ENCODE assay signal across 1 cellular context in the genomic region with DNA sequence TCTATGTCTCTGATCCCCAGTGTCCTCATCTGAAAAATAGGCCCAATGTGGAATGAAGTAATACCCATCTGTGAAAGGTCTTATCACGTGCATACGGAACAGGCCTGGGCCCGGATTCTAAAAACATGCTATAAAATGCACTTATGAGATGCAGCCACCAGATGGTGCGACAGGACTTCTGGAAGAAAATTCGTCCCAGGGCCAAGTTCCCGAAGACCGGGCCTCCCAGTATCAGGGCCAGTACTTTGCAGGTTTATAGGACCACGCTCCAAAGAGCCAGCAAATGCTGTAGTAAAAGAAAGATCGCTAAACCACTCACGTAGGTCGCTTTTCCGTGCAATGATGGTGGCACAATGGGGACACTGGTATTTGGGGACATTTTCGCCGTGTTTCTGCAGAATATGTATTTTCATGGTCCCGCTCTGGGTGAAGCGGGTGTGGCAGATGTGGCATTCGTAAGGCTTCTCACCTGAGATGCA.
TF ChIP-seq lines count a peak whose summit lies in the region.

No MANE protein-coding gene starts in this region.

TF ChIP-seq in HepG2, 621 proteins besides CTCF, POLR2A, EP300 and RAD21 (continues in another document):
- TF ChIP-seq, protein P1, sequence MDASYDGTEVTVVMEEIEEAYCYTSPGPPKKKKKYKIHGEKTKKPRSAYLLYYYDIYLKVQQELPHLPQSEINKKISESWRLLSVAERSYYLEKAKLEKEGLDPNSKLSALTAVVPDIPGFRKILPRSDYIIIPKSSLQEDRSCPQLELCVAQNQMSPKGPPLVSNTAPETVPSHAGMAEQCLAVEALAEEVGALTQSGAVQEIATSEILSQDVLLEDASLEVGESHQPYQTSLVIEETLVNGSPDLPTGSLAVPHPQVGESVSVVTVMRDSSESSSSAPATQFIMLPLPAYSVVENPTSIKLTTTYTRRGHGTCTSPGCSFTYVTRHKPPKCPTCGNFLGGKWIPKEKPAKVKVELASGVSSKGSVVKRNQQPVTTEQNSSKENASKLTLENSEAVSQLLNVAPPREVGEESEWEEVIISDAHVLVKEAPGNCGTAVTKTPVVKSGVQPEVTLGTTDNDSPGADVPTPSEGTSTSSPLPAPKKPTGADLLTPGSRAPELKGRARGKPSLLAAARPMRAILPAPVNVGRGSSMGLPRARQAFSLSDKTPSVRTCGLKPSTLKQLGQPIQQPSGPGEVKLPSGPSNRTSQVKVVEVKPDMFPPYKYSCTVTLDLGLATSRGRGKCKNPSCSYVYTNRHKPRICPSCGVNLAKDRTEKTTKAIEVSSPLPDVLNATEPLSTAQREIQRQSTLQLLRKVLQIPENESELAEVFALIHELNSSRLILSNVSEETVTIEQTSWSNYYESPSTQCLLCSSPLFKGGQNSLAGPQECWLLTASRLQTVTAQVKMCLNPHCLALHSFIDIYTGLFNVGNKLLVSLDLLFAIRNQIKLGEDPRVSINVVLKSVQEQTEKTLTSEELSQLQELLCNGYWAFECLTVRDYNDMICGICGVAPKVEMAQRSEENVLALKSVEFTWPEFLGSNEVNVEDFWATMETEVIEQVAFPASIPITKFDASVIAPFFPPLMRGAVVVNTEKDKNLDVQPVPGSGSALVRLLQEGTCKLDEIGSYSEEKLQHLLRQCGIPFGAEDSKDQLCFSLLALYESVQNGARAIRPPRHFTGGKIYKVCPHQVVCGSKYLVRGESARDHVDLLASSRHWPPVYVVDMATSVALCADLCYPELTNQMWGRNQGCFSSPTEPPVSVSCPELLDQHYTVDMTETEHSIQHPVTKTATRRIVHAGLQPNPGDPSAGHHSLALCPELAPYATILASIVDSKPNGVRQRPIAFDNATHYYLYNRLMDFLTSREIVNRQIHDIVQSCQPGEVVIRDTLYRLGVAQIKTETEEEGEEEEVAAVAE (CRISPR knock-in tag; IDR thresholded peaks at IDR 0.05; ENCODE audit: borderline replicate concordance) = 0 out of 2 replicates have a peak, but pooled peaks have one; percentile 50
- TF ChIP-seq, protein P2, sequence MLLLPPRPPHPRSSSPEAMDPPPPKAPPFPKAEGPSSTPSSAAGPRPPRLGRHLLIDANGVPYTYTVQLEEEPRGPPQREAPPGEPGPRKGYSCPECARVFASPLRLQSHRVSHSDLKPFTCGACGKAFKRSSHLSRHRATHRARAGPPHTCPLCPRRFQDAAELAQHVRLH (CRISPR knock-in tag; IDR thresholded peaks at IDR 0.05; ENCODE audit: borderline replicate concordance, low read depth) = 0 out of 2 replicates have a peak, but pooled peaks have one; percentile 27
- TF ChIP-seq, protein P3, sequence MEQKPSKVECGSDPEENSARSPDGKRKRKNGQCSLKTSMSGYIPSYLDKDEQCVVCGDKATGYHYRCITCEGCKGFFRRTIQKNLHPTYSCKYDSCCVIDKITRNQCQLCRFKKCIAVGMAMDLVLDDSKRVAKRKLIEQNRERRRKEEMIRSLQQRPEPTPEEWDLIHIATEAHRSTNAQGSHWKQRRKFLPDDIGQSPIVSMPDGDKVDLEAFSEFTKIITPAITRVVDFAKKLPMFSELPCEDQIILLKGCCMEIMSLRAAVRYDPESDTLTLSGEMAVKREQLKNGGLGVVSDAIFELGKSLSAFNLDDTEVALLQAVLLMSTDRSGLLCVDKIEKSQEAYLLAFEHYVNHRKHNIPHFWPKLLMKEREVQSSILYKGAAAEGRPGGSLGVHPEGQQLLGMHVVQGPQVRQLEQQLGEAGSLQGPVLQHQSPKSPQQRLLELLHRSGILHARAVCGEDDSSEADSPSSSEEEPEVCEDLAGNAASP (CRISPR knock-in tag; IDR thresholded peaks at IDR 0.05; ENCODE audit: borderline replicate concordance) = peak; percentile 58; the same call in 1 of the 2 replicates
- TF ChIP-seq STAG1 (CRISPR knock-in tag; IDR thresholded peaks at IDR 0.05) (peak; percentile 100), XRCC5 (optimal IDR thresholded peaks at IDR 0.05; ENCODE audit: low read length) (peak; percentile 79), SMC3 (IDR thresholded peaks at IDR 0.05; ENCODE audit: low read length) (peak; percentile 100), LCORL (IDR thresholded peaks at IDR 0.05) (no peak), LCORL (CRISPR knock-in tag; IDR thresholded peaks at IDR 0.05) (0 out of 2 replicates have a peak, but pooled peaks have one; percentile 47), MXI1 (IDR thresholded peaks at IDR 0.05; ENCODE audit: borderline replicate concordance, low read depth, low read length) (0 out of 3 replicates have a peak, but pooled peaks have one; percentile 37), SOX6 (IDR thresholded peaks at IDR 0.05) (no peak), SOX6 (CRISPR knock-in tag; IDR thresholded peaks at IDR 0.05) (0 out of 2 replicates have a peak, but pooled peaks have one; percentile 38), ZFX (CRISPR knock-in tag; IDR thresholded peaks at IDR 0.05; ENCODE audit: low read depth) (peak; percentile 58), BHLHE40 (IDR thresholded peaks at IDR 0.05; ENCODE audit: low read length) (peak; percentile 82), ELF3 (CRISPR knock-in tag; IDR thresholded peaks at IDR 0.05) (0 out of 2 replicates have a peak, but pooled peaks have one; percentile 39), ZNF230 (CRISPR knock-in tag; IDR thresholded peaks at IDR 0.05) (0 out of 2 replicates have a peak, but pooled peaks have one; percentile 30), ZNF350 (CRISPR knock-in tag; IDR thresholded peaks at IDR 0.05; ENCODE audit: borderline replicate concordance, low read depth) (0 out of 2 replicates have a peak, but pooled peaks have one; percentile 57), ZNF766 (CRISPR knock-in tag; IDR thresholded peaks at IDR 0.05; ENCODE audit: borderline replicate concordance) (no peak), PHF8 (CRISPR knock-in tag; IDR thresholded peaks at IDR 0.05) (peak; percentile 32; the same call in 1 of the 2 replicates), CEBPG (CRISPR knock-in tag; IDR thresholded peaks at IDR 0.05) (0 out of 2 replicates have a peak, but pooled peaks have one; percentile 8), ZNF10 (CRISPR knock-in tag; IDR thresholded peaks at IDR 0.05; ENCODE audit: borderline replicate concordance, low read depth) (no peak), ZFY (CRISPR knock-in tag; IDR thresholded peaks at IDR 0.05) (peak; percentile 31; the same call in 1 of the 2 replicates), SMAD3 (CRISPR knock-in tag; IDR thresholded peaks at IDR 0.05) (0 out of 2 replicates have a peak, but pooled peaks have one; percentile 47), NFE2L1 (CRISPR knock-in tag; IDR thresholded peaks at IDR 0.05; ENCODE audit: borderline replicate concordance) (no peak), ZNF850 (CRISPR knock-in tag; conservative IDR thresholded peaks at IDR 0.05) (0 out of 2 replicates have a peak, but pooled peaks have one; percentile 38), KDM2A (CRISPR knock-in tag; IDR thresholded peaks at IDR 0.05; ENCODE audit: borderline replicate concordance, low read depth) (peak; percentile 56; the same call in 1 of the 2 replicates), TCF12 (IDR thresholded peaks at IDR 0.05) (no peak), TCF12 (CRISPR knock-in tag; IDR thresholded peaks at IDR 0.05) (peak; percentile 71; the same call in 1 of the 2 replicates), ERF (CRISPR knock-in tag; IDR thresholded peaks at IDR 0.05) (0 out of 2 replicates have a peak, but pooled peaks have one; percentile 29)
- TF ChIP-seq, protein P4, sequence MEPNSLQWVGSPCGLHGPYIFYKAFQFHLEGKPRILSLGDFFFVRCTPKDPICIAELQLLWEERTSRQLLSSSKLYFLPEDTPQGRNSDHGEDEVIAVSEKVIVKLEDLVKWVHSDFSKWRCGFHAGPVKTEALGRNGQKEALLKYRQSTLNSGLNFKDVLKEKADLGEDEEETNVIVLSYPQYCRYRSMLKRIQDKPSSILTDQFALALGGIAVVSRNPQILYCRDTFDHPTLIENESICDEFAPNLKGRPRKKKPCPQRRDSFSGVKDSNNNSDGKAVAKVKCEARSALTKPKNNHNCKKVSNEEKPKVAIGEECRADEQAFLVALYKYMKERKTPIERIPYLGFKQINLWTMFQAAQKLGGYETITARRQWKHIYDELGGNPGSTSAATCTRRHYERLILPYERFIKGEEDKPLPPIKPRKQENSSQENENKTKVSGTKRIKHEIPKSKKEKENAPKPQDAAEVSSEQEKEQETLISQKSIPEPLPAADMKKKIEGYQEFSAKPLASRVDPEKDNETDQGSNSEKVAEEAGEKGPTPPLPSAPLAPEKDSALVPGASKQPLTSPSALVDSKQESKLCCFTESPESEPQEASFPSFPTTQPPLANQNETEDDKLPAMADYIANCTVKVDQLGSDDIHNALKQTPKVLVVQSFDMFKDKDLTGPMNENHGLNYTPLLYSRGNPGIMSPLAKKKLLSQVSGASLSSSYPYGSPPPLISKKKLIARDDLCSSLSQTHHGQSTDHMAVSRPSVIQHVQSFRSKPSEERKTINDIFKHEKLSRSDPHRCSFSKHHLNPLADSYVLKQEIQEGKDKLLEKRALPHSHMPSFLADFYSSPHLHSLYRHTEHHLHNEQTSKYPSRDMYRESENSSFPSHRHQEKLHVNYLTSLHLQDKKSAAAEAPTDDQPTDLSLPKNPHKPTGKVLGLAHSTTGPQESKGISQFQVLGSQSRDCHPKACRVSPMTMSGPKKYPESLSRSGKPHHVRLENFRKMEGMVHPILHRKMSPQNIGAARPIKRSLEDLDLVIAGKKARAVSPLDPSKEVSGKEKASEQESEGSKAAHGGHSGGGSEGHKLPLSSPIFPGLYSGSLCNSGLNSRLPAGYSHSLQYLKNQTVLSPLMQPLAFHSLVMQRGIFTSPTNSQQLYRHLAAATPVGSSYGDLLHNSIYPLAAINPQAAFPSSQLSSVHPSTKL (CRISPR knock-in tag; IDR thresholded peaks at IDR 0.05) = peak; percentile 42; the same call in 1 of the 2 replicates
- TF ChIP-seq, protein P5, sequence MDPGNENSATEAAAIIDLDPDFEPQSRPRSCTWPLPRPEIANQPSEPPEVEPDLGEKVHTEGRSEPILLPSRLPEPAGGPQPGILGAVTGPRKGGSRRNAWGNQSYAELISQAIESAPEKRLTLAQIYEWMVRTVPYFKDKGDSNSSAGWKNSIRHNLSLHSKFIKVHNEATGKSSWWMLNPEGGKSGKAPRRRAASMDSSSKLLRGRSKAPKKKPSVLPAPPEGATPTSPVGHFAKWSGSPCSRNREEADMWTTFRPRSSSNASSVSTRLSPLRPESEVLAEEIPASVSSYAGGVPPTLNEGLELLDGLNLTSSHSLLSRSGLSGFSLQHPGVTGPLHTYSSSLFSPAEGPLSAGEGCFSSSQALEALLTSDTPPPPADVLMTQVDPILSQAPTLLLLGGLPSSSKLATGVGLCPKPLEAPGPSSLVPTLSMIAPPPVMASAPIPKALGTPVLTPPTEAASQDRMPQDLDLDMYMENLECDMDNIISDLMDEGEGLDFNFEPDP (CRISPR knock-in tag; conservative IDR thresholded peaks at IDR 0.05) = 0 out of 2 replicates have a peak, but pooled peaks have one; percentile 66
- TF ChIP-seq, protein P6, sequence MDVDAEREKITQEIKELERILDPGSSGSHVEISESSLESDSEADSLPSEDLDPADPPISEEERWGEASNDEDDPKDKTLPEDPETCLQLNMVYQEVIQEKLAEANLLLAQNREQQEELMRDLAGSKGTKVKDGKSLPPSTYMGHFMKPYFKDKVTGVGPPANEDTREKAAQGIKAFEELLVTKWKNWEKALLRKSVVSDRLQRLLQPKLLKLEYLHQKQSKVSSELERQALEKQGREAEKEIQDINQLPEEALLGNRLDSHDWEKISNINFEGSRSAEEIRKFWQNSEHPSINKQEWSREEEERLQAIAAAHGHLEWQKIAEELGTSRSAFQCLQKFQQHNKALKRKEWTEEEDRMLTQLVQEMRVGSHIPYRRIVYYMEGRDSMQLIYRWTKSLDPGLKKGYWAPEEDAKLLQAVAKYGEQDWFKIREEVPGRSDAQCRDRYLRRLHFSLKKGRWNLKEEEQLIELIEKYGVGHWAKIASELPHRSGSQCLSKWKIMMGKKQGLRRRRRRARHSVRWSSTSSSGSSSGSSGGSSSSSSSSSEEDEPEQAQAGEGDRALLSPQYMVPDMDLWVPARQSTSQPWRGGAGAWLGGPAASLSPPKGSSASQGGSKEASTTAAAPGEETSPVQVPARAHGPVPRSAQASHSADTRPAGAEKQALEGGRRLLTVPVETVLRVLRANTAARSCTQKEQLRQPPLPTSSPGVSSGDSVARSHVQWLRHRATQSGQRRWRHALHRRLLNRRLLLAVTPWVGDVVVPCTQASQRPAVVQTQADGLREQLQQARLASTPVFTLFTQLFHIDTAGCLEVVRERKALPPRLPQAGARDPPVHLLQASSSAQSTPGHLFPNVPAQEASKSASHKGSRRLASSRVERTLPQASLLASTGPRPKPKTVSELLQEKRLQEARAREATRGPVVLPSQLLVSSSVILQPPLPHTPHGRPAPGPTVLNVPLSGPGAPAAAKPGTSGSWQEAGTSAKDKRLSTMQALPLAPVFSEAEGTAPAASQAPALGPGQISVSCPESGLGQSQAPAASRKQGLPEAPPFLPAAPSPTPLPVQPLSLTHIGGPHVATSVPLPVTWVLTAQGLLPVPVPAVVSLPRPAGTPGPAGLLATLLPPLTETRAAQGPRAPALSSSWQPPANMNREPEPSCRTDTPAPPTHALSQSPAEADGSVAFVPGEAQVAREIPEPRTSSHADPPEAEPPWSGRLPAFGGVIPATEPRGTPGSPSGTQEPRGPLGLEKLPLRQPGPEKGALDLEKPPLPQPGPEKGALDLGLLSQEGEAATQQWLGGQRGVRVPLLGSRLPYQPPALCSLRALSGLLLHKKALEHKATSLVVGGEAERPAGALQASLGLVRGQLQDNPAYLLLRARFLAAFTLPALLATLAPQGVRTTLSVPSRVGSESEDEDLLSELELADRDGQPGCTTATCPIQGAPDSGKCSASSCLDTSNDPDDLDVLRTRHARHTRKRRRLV (CRISPR knock-in tag; IDR thresholded peaks at IDR 0.05) = no peak
- TF ChIP-seq, protein P7, sequence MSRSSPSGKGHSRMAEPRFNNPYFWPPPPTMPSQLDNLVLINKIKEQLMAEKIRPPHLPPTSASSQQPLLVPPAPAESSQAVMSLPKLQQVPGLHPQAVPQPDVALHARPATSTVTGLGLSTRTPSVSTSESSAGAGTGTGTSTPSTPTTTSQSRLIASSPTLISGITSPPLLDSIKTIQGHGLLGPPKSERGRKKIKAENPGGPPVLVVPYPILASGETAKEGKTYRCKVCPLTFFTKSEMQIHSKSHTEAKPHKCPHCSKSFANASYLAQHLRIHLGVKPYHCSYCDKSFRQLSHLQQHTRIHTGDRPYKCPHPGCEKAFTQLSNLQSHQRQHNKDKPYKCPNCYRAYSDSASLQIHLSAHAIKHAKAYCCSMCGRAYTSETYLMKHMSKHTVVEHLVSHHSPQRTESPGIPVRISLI (CRISPR knock-in tag; IDR thresholded peaks at IDR 0.05; ENCODE audit: borderline replicate concordance) = peak; percentile 82; the same call in 1 of the 2 replicates
- TF ChIP-seq, protein P8, sequence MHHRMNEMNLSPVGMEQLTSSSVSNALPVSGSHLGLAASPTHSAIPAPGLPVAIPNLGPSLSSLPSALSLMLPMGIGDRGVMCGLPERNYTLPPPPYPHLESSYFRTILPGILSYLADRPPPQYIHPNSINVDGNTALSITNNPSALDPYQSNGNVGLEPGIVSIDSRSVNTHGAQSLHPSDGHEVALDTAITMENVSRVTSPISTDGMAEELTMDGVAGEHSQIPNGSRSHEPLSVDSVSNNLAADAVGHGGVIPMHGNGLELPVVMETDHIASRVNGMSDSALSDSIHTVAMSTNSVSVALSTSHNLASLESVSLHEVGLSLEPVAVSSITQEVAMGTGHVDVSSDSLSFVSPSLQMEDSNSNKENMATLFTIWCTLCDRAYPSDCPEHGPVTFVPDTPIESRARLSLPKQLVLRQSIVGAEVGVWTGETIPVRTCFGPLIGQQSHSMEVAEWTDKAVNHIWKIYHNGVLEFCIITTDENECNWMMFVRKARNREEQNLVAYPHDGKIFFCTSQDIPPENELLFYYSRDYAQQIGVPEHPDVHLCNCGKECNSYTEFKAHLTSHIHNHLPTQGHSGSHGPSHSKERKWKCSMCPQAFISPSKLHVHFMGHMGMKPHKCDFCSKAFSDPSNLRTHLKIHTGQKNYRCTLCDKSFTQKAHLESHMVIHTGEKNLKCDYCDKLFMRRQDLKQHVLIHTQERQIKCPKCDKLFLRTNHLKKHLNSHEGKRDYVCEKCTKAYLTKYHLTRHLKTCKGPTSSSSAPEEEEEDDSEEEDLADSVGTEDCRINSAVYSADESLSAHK (CRISPR knock-in tag; IDR thresholded peaks at IDR 0.05; ENCODE audit: borderline replicate concordance) = no peak
